18 cellular contexts compared by ENCODE assay signal in genomic region chr5:135393691-135394090, GRCh38. TPM values are rescaled to one million over a fixed set of nuclear protein-coding genes. Genes with fewer than 3 reads are reported as not detected.
A peak's percentile ranks its signal among the peaks of the same experiment; 100 is the strongest.
DNase-seq lines count a peak whose midpoint lies in the region; ATAC-seq lines count a peak whose summit lies in the region.
"Had no signal": no experiment of that assay in that cellular context is flagged by ENCODE, and none has a peak within 500 bp of the region (broad histone marks: within the 10 kb centered on the region; RNA-seq: fewer than 3 reads in every experiment).

No MANE protein-coding gene starts in this region.

- DNase-seq in GM23248: peak; percentile 49
- DNase-seq in iris pigment epithelial cell (ENCODE audit: low read depth): peak; percentile 73
- no peak for DNase-seq in activated naive CD4-positive, alpha-beta T cell treated with anti-CD3 and anti-CD28 coated beads, Interleukin-2, amount 50 U/mL, for 72 hours (ENCODE audit: low spot score in 2 of 2)
- no peak for DNase-seq in AG08395 (ENCODE audit: low spot score)
- no peak for DNase-seq in stimulated activated CD4-positive, alpha-beta T cell treated with anti-CD3 and anti-CD28 coated beads, Interleukin-1b, Interleukin-23, amount 100 ng/mL, for 48 hours
- DNase-seq: activated B cell treated with CpG ODN at 0.5 μM for 24 hours; activated naive CD4-positive, alpha-beta T cell treated with anti-CD3 and anti-CD28 coated beads, Interleukin-2, amount 10 ng/mL, durations not matched to agents 7 days and 5 days; effector memory CD8-positive, alpha-beta T cell; MM.1S; NCI-H82; stimulated activated CD4-positive, alpha-beta T cell treated with anti-CD3 and anti-CD28 coated beads, Interleukin-12 subunit alpha, Interleukin-12 subunit beta, amount 100 ng/mL, for 4 hours had no signal

- H3K79me2 ChIP-seq in GM23248 (ENCODE audit: insufficient read depth): peaks cover 98% of the 10 kb centered on the region

- H3K4me1 ChIP-seq in GM23248 (ENCODE audit: insufficient read depth): peaks cover 53% of the 10 kb centered on the region

- no peaks in the 10 kb centered on the region for H3K27me3 Mint-ChIP-seq in activated T-helper 17 cell treated with anti-CD3 and anti-CD28 coated beads, Interleukin-2, amount 50 U/mL, for 72 hours
- H3K27me3 Mint-ChIP-seq in stimulated activated memory B cell treated with anti-CD40 and anti-IgM and Interleukin-4, amounts not matched to agents 10 μg/mL and 1 μg/mL and 100 μg/mL, for 72 hours: no peaks in the 10 kb centered on the region
- H3K27me3 Mint-ChIP-seq: activated B cell treated with CpG ODN at 0.5 μM for 24 hours; activated naive CD4-positive, alpha-beta T cell treated with anti-CD3 and anti-CD28 coated beads, Interleukin-2, amount 10 ng/mL, durations not matched to agents 7 days and 5 days; effector memory CD8-positive, alpha-beta T cell had no signal

- no peak overlapping the region for H3K4me2 ChIP-seq in GM23248 (ENCODE audit: unreplicated experiment)

- ATAC-seq in activated T-helper 17 cell treated with anti-CD3 and anti-CD28 coated beads, Interleukin-2, amount 50 U/mL, for 72 hours (replicated peaks): no peak
- no peak for ATAC-seq in stimulated activated memory B cell treated with anti-CD40 and anti-IgM and Interleukin-4, amounts not matched to agents 10 μg/mL and 1 μg/mL and 100 μg/mL, for 72 hours
- no peak for ATAC-seq in activated naive CD4-positive, alpha-beta T cell treated with anti-CD3 and anti-CD28 coated beads, Interleukin-2, amount 50 U/mL, for 72 hours
- ATAC-seq: effector memory CD8-positive, alpha-beta T cell had no signal

- in situ Hi-C loops in GM23248 (cut with MboI): no loop called here

- no peak overlapping the region for H2AFZ ChIP-seq in GM23248

- H3K36me3 ChIP-seq in GM23248 (ENCODE audit: low read depth): no peaks in the 10 kb centered on the region

- no peaks in the 10 kb centered on the region for H3K9me3 Mint-ChIP-seq in activated T-helper 17 cell treated with anti-CD3 and anti-CD28 coated beads, Interleukin-2, amount 50 U/mL, for 72 hours
- no peaks in the 10 kb centered on the region for H3K9me3 Mint-ChIP-seq in stimulated activated memory B cell treated with anti-CD40 and anti-IgM and Interleukin-4, amounts not matched to agents 10 μg/mL and 1 μg/mL and 100 μg/mL, for 72 hours
- H3K9me3 Mint-ChIP-seq in activated naive CD4-positive, alpha-beta T cell treated with anti-CD3 and anti-CD28 coated beads, Interleukin-2, amount 50 U/mL, for 72 hours: no peaks in the 10 kb centered on the region
- H3K9me3 Mint-ChIP-seq: activated B cell treated with CpG ODN at 0.5 μM for 24 hours; activated naive CD4-positive, alpha-beta T cell treated with anti-CD3 and anti-CD28 coated beads, Interleukin-2, amount 10 ng/mL, durations not matched to agents 7 days and 5 days; effector memory CD8-positive, alpha-beta T cell had no signal

- H3K9me3 ChIP-seq in GM23248 (ENCODE audit: low read depth): no peaks in the 10 kb centered on the region

- H3K9ac ChIP-seq in GM23248: no peak overlapping the region

- peak overlapping the region; percentile 14 for H3K27ac Mint-ChIP-seq in activated T-helper 17 cell treated with anti-CD3 and anti-CD28 coated beads, Interleukin-2, amount 50 U/mL, for 72 hours
- H3K27ac Mint-ChIP-seq in stimulated activated memory B cell treated with anti-CD40 and anti-IgM and Interleukin-4, amounts not matched to agents 10 μg/mL and 1 μg/mL and 100 μg/mL, for 72 hours: peak overlapping the region; percentile 2
- H3K27ac Mint-ChIP-seq in activated naive CD4-positive, alpha-beta T cell treated with anti-CD3 and anti-CD28 coated beads, Interleukin-2, amount 50 U/mL, for 72 hours: peak overlapping the region in 1 of 2 donors; percentile 36
- H3K27ac Mint-ChIP-seq: activated B cell treated with CpG ODN at 0.5 μM for 24 hours; activated naive CD4-positive, alpha-beta T cell treated with anti-CD3 and anti-CD28 coated beads, Interleukin-2, amount 10 ng/mL, durations not matched to agents 7 days and 5 days had no signal

- peaks cover 41% of the 10 kb centered on the region for H3K4me1 Mint-ChIP-seq in activated T-helper 17 cell treated with anti-CD3 and anti-CD28 coated beads, Interleukin-2, amount 50 U/mL, for 72 hours
- peaks cover 81% of the 10 kb centered on the region for H3K4me1 Mint-ChIP-seq in stimulated activated memory B cell treated with anti-CD40 and anti-IgM and Interleukin-4, amounts not matched to agents 10 μg/mL and 1 μg/mL and 100 μg/mL, for 72 hours

- peak overlapping the region; percentile 89 for H3K27ac ChIP-seq in GM23248

- H3K36me3 Mint-ChIP-seq in activated T-helper 17 cell treated with anti-CD3 and anti-CD28 coated beads, Interleukin-2, amount 50 U/mL, for 72 hours (ENCODE audit: low read depth): peaks cover 46% of the 10 kb centered on the region
- peaks cover 33% of the 10 kb centered on the region for H3K36me3 Mint-ChIP-seq in stimulated activated memory B cell treated with anti-CD40 and anti-IgM and Interleukin-4, amounts not matched to agents 10 μg/mL and 1 μg/mL and 100 μg/mL, for 72 hours
- peaks cover 16 to 19% of the 10 kb centered on the region in 2 donors for H3K36me3 Mint-ChIP-seq in activated naive CD4-positive, alpha-beta T cell treated with anti-CD3 and anti-CD28 coated beads, Interleukin-2, amount 50 U/mL, for 72 hours

- peaks cover 13% of the 10 kb centered on the region; the same call in 1 of the 2 replicates for H4K20me1 ChIP-seq in GM23248 (ENCODE audit: insufficient read depth)

- no peak overlapping the region for H3K4me3 ChIP-seq in GM23248
- H3K4me3 ChIP-seq: cardiac muscle cell had no signal

- no peak overlapping the region for H3K4me3 Mint-ChIP-seq in activated T-helper 17 cell treated with anti-CD3 and anti-CD28 coated beads, Interleukin-2, amount 50 U/mL, for 72 hours
- no peak overlapping the region for H3K4me3 Mint-ChIP-seq in stimulated activated memory B cell treated with anti-CD40 and anti-IgM and Interleukin-4, amounts not matched to agents 10 μg/mL and 1 μg/mL and 100 μg/mL, for 72 hours
- H3K4me3 Mint-ChIP-seq: activated B cell treated with CpG ODN at 0.5 μM for 24 hours; activated naive CD4-positive, alpha-beta T cell treated with anti-CD3 and anti-CD28 coated beads, Interleukin-2, amount 10 ng/mL, durations not matched to agents 7 days and 5 days; effector memory CD8-positive, alpha-beta T cell had no signal

- WGBS in GM23248 (ENCODE audit: low coverage in 1 of 2, low lambda C conversion rate in 2 of 2, missing lambda C conversion rate in 2 of 2), 2 experiments: 81 to 82% methylated on average over 3 of the region's 3 CpGs

- H3F3A ChIP-seq in GM23248 (ENCODE audit: insufficient read depth): peaks cover 43% of the 10 kb centered on the region

- H3K9me2 ChIP-seq in GM23248 (ENCODE audit: insufficient read depth): no peaks in the 10 kb centered on the region

- no peaks in the 10 kb centered on the region for H3K27me3 ChIP-seq in GM23248 (replicated peaks; ENCODE audit: insufficient read depth)
- H3K27me3 ChIP-seq: cardiac muscle cell had no signal

RNA-seq across cellular contexts. Expression of gene MACROH2A1, which starts 5.3 kb away (rescaled TPM):
- 106 and 125 TPM in 2 replicates for total RNA-seq in GM23248 (2014; rRNA removed; shearing (Covaris generic))
- polyA plus RNA-seq in GM23248 (2016; fragmentation: Nextera tagmentation; extraction: Ambion mirVana): 115 and 117 TPM in 2 replicates
- 100 to 1,000 TPM in 1 of 2 donors, 10 to 100 TPM in 1; 84.8 to 173 TPM for total RNA-seq in activated T-helper 17 cell treated with anti-CD3 and anti-CD28 coated beads, Interleukin-2, amount 50 U/mL, for 72 hours
- total RNA-seq in activated naive CD4-positive, alpha-beta T cell treated with anti-CD3 and anti-CD28 coated beads, Interleukin-2, amount 50 U/mL, for 72 hours: 100 to 1,000 TPM in 1 of 2 donors, 10 to 100 TPM in 1; 90.2 to 166 TPM

RNA-seq across cellular contexts. Expression of gene DCANP1, which starts 53.5 kb away (rescaled TPM):
- total RNA-seq in GM23248 (2014; rRNA removed; shearing (Covaris generic)): not detected in 2 replicates
- polyA plus RNA-seq in GM23248 (2016; fragmentation: Nextera tagmentation; extraction: Ambion mirVana): not detected in 2 replicates
- total RNA-seq in activated T-helper 17 cell treated with anti-CD3 and anti-CD28 coated beads, Interleukin-2, amount 50 U/mL, for 72 hours: not detected
- total RNA-seq in activated naive CD4-positive, alpha-beta T cell treated with anti-CD3 and anti-CD28 coated beads, Interleukin-2, amount 50 U/mL, for 72 hours: not detected
- total RNA-seq: activated B cell treated with CpG ODN at 0.5 μM for 24 hours; cardiac muscle cell; frontal cortex; HT-29; osteocyte; T-helper 1 cell treated with Interleukin-12 subunit alpha and Interleukin-12 subunit beta and Interleukin-4 antibody, amounts not matched to agents 30 ng/mL and 1 ng/mL, for 36 hours had no signal
- polyA plus RNA-seq: cardiac muscle cell had no signal

RNA-seq across cellular contexts. Expression of gene TIFAB, which starts 58.5 kb away (rescaled TPM):
- total RNA-seq in GM23248 (2014; rRNA removed; shearing (Covaris generic)): not detected in 2 replicates
- not detected in 2 replicates for polyA plus RNA-seq in GM23248 (2016; fragmentation: Nextera tagmentation; extraction: Ambion mirVana)
- total RNA-seq in activated T-helper 17 cell treated with anti-CD3 and anti-CD28 coated beads, Interleukin-2, amount 50 U/mL, for 72 hours: not detected
- total RNA-seq in activated naive CD4-positive, alpha-beta T cell treated with anti-CD3 and anti-CD28 coated beads, Interleukin-2, amount 50 U/mL, for 72 hours: not detected
- total RNA-seq: activated B cell treated with CpG ODN at 0.5 μM for 24 hours; cardiac muscle cell; frontal cortex; HT-29; osteocyte; T-helper 1 cell treated with Interleukin-12 subunit alpha and Interleukin-12 subunit beta and Interleukin-4 antibody, amounts not matched to agents 30 ng/mL and 1 ng/mL, for 36 hours had no signal
- polyA plus RNA-seq: cardiac muscle cell had no signal

Comparison
In these comparisons a context has a peak if more than half of its experiments do, and no peak if none do; other contexts are left out.
1. DNase-seq: peak in GM23248 (single experiment) and iris pigment epithelial cell (single experiment); none in activated naive CD4-positive, alpha-beta T cell treated with anti-CD3 and anti-CD28 coated beads, Interleukin-2, amount 50 U/mL, for 72 hours (0 of 2), AG08395 (single experiment) and stimulated activated CD4-positive, alpha-beta T cell treated with anti-CD3 and anti-CD28 coated beads, Interleukin-1b, Interleukin-23, amount 100 ng/mL, for 48 hours (single experiment).